10 cellular contexts compared by ENCODE assay signal in genomic region chr19:6678690-6679109, GRCh38.
DNase-seq lines count a peak whose midpoint lies in the region; ATAC-seq lines count a peak whose summit lies in the region.
"Had no signal": no experiment of that assay in that cellular context is flagged by ENCODE, and none has a peak within 500 bp of the region (broad histone marks: within the 10 kb centered on the region; RNA-seq: fewer than 3 reads in every experiment).

No MANE protein-coding gene starts in this region.

- ATAC-seq in effector memory CD8-positive, alpha-beta T cell (replicated peaks) = peak; percentile 8

- H3K4me3 Mint-ChIP-seq in effector memory CD8-positive, alpha-beta T cell = no peak overlapping the region

- no peak overlapping the region for H3K27ac Mint-ChIP-seq in effector memory CD8-positive, alpha-beta T cell

- peaks cover 0 to 5% of the 10 kb centered on the region in 2 donors for H3K9me3 Mint-ChIP-seq in effector memory CD8-positive, alpha-beta T cell

- peaks cover 42 to 43% of the 10 kb centered on the region in 2 donors for H3K4me1 Mint-ChIP-seq in effector memory CD8-positive, alpha-beta T cell (ENCODE audit: low read depth in 2 of 2)

- DNase-seq in HCEC 1CT (peak; percentile 77), NCI-H82 (lab: John Stamatoyannopoulos, UW) (no peak), SW 1271 (lab: John Stamatoyannopoulos, UW) (no peak), NCI-H187 (lab: John Stamatoyannopoulos, UW) (no peak), Kasumi-1 (lab: John Stamatoyannopoulos, UW) (no peak)
- peak; percentile 42 to 82 for DNase-seq in activated CD4-positive, alpha-beta T cell treated with anti-CD3 and anti-CD28 coated beads, Interleukin-2, amount 50 U/mL, for 24 hours (ENCODE audit: low read depth in 1 of 2, low spot score in 1 of 2)
- no peak for DNase-seq in effector memory CD8-positive, alpha-beta T cell
- peak; percentile 90 for DNase-seq in stimulated activated CD4-positive, alpha-beta T cell treated with anti-CD3 and anti-CD28 coated beads, Interleukin-1b, Interleukin-23, amount 100 ng/mL, for 48 hours
- DNase-seq: heart right ventricle had no signal

- H3K27me3 Mint-ChIP-seq in effector memory CD8-positive, alpha-beta T cell = no peaks in the 10 kb centered on the region
- H3K27me3 Mint-ChIP-seq: CD4-positive, CD25-positive, alpha-beta regulatory T cell had no signal

- peaks cover 9% of the 10 kb centered on the region for H3K36me3 Mint-ChIP-seq in effector memory CD8-positive, alpha-beta T cell (ENCODE audit: insufficient read depth)
- H3K36me3 Mint-ChIP-seq: CD4-positive, CD25-positive, alpha-beta regulatory T cell had no signal

Comparison
In these comparisons a context has a peak if more than half of its experiments do, and no peak if none do; other contexts are left out.
1. DNase-seq: peak in HCEC 1CT (single experiment), activated CD4-positive, alpha-beta T cell treated with anti-CD3 and anti-CD28 coated beads, Interleukin-2, amount 50 U/mL, for 24 hours (2 of 2) and stimulated activated CD4-positive, alpha-beta T cell treated with anti-CD3 and anti-CD28 coated beads, Interleukin-1b, Interleukin-23, amount 100 ng/mL, for 48 hours (single experiment); none in effector memory CD8-positive, alpha-beta T cell (0 of 3), NCI-H82 (single experiment), SW 1271 (0 of 2), NCI-H187 (0 of 2) and Kasumi-1 (0 of 2).